Comparison of ENCODE assay signal across 8 cellular contexts in genomic region chr7:37921340-37921805, GRCh38. TPM values are rescaled to one million over a fixed set of nuclear protein-coding genes. Genes with fewer than 3 reads are reported as not detected.
DNase-seq lines count a peak whose midpoint lies in the region; ATAC-seq and TF ChIP-seq lines count a peak whose summit lies in the region.

No MANE protein-coding gene starts in this region.

- no peak for TF ChIP-seq EP300 in suprapubic skin (IDR thresholded peaks at IDR 0.05)

- TF ChIP-seq CTCF in AG09319 (IDR thresholded peaks at IDR 0.05; ENCODE audit: low read depth, low read length) (peak; percentile 22; the same call in 1 of the 2 replicates), suprapubic skin (IDR thresholded peaks at IDR 0.05) (no peak)

- peak overlapping the region; percentile 80 for H3K27ac ChIP-seq in suprapubic skin

- no peaks in the 10 kb centered on the region for H3K36me3 ChIP-seq in suprapubic skin

- H3K27me3 ChIP-seq in suprapubic skin: peaks cover 20% of the 10 kb centered on the region

- H3K9me3 ChIP-seq in suprapubic skin: no peaks in the 10 kb centered on the region

- ATAC-seq in GM18505 (IDR thresholded peaks at IDR 0.05; ENCODE audit: unreplicated experiment) (peak; percentile 67), HG03103 (IDR thresholded peaks at IDR 0.05; ENCODE audit: low read depth, unreplicated experiment) (peak; percentile 42), left lobe of liver (peak; percentile 57)

- peak overlapping the region; percentile 65 for H3K4me3 ChIP-seq in suprapubic skin

- under 1% methylated on average over 9 of the region's 17 CpGs for WGBS in suprapubic skin

- H3K4me1 ChIP-seq in suprapubic skin: peaks cover 18% of the 10 kb centered on the region

- no peak for DNase-seq in AG09319 (ENCODE audit: extremely low read depth, low read depth)
- peak; percentile 34 for DNase-seq in NOMO-1 treated with dmso at 0.1 percent for 144 hours (lab: John Stamatoyannopoulos, UW; ENCODE audit: unreplicated experiment)
- DNase-seq in cerebellar cortex (ENCODE audit: low spot score): peak; percentile 65
- DNase-seq in left lobe of liver (ENCODE audit: low spot score): no peak
- no peak for DNase-seq in suprapubic skin (ENCODE audit: low spot score in 2 of 2)
- DNase-seq in putamen (ENCODE audit: low spot score): no peak

- TF ChIP-seq POLR2A in GM18505 (IDR thresholded peaks at IDR 0.05; ENCODE audit: borderline replicate concordance, extremely low read depth, insufficient read depth, insufficient read length) (no peak), suprapubic skin (IDR thresholded peaks at IDR 0.05) (no peak)

RNA-seq across cellular contexts. Expression of gene EPDR1, which starts 0.9 kb away (rescaled TPM):
- total RNA-seq in left lobe of liver (7.9 TPM), suprapubic skin (1 to 10 TPM; 2.2 to 4.9 (median 4.2) TPM)

RNA-seq across cellular contexts. Expression of gene SFRP4, which starts 4.8 kb away (rescaled TPM):
- total RNA-seq in left lobe of liver (0.05 TPM), suprapubic skin (under 1 TPM in 3 of 4 donors, not detected in 1; 0.17 to 0.68 (median 0.34) TPM)

Comparison
In these comparisons a context has a peak if more than half of its experiments do, and no peak if none do; other contexts are left out.
1. DNase-seq: peak in NOMO-1 treated with dmso at 0.1 percent for 144 hours (single experiment) and cerebellar cortex (single experiment); none in AG09319 (single experiment), left lobe of liver (single experiment), suprapubic skin (0 of 2) and putamen (single experiment).
2. Peak in every context shown above with its lines, with median percentiles within 50 percentile points of each other: ATAC-seq.